ENCODE assay signal across 20 cellular contexts in the genomic region with DNA sequence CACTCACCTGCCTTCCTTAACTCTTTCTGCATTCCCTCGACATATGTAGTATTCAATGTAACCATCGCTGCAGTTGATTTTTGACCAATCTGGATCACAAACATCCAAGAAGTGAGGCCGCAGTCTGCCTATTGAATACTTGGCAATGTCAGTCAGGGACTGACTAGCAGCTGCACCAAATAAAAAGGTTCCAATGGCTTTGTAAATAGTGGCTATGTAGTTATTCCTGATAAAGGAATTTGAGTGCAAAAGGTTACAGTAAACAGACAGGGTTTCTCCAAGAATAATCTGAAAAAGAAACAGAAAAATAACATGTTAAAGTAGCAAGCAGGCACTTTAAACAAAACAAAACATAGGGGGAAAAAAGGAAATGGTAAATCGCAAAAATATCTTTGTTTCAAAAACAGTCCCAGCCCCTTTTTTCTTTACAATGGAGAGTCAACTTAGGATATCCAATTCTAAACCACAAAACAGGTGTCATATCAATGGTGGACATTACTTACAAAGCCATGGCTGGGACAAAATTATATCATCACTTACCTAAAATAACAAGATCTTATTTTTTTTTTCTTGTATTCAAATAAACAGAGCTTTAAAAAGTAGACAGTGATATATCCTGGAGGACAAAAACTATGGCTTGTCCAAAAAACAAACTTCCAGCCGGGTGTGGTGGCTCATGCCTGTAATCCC.
DNase-seq lines count a peak whose midpoint lies in the region; ATAC-seq, FAIRE-seq and TF ChIP-seq lines count a peak whose summit lies in the region.
"Had no signal": no experiment of that assay in that cellular context is flagged by ENCODE, and none has a peak within 500 bp of the region (broad histone marks: within the 10 kb centered on the region; RNA-seq: fewer than 3 reads in every experiment).

No MANE protein-coding gene starts in this region.

- H3K36me3 Mint-ChIP-seq in activated naive CD4-positive, alpha-beta T cell treated with anti-CD3 and anti-CD28 coated beads, Interleukin-2, amount 50 U/mL, for 24 hours, result peaks cover 23% of the 10 kb centered on the region
- H3K36me3 Mint-ChIP-seq in activated naive CD4-positive, alpha-beta T cell treated with anti-CD3 and anti-CD28 coated beads, Interleukin-2, amount 50 U/mL, for 72 hours, result no peaks in the 10 kb centered on the region

- no peaks in the 10 kb centered on the region for H3K9me3 Mint-ChIP-seq in activated naive CD4-positive, alpha-beta T cell treated with anti-CD3 and anti-CD28 coated beads, Interleukin-2, amount 50 U/mL, for 24 hours
- H3K9me3 Mint-ChIP-seq in activated naive CD4-positive, alpha-beta T cell treated with anti-CD3 and anti-CD28 coated beads, Interleukin-2, amount 50 U/mL, for 72 hours, result no peaks in the 10 kb centered on the region

- peak overlapping the region; percentile 32 for H3K27ac Mint-ChIP-seq in activated naive CD4-positive, alpha-beta T cell treated with anti-CD3 and anti-CD28 coated beads, Interleukin-2, amount 50 U/mL, for 24 hours
- no peak overlapping the region for H3K27ac Mint-ChIP-seq in activated naive CD4-positive, alpha-beta T cell treated with anti-CD3 and anti-CD28 coated beads, Interleukin-2, amount 50 U/mL, for 72 hours

- H3K4me3 ChIP-seq in bronchial epithelial cell (ENCODE audit: low read depth, low read length), result no peak overlapping the region
- H3K4me3 ChIP-seq in tibial artery, result no peak overlapping the region
- H3K4me3 ChIP-seq: BLaER1, GM12878, testis had no signal

- H3K27me3 ChIP-seq in bronchial epithelial cell (ENCODE audit: control insufficient read depth, insufficient read depth, low read length), result no peaks in the 10 kb centered on the region
- H3K27me3 ChIP-seq in tibial artery, result no peaks in the 10 kb centered on the region
- H3K27me3 ChIP-seq: BLaER1, testis had no signal

- H3K36me3 ChIP-seq in bronchial epithelial cell (ENCODE audit: control insufficient read depth, insufficient read depth, low read length) (no peaks in the 10 kb centered on the region), tibial artery (peaks cover 7 to 29% (median 10%) of the 10 kb centered on the region in 3 donors)
- H3K36me3 ChIP-seq: BLaER1 had no signal

- H3K4me1 ChIP-seq in tibial artery, result peaks cover 0 to 55% (median 6%) of the 10 kb centered on the region in 4 donors
- H3K4me1 ChIP-seq: BLaER1, testis had no signal

- H3K4me1 Mint-ChIP-seq in activated naive CD4-positive, alpha-beta T cell treated with anti-CD3 and anti-CD28 coated beads, Interleukin-2, amount 50 U/mL, for 24 hours, result peaks cover 14% of the 10 kb centered on the region

- H3K9me3 ChIP-seq in tibial artery, result no peaks in the 10 kb centered on the region
- H3K9me3 ChIP-seq: BLaER1, testis had no signal

- intact Hi-C loops in tibial artery (cut with DNase I; ENCODE audit: low total_unique reads), result no loop called here

- H3K4me3 Mint-ChIP-seq in activated naive CD4-positive, alpha-beta T cell treated with anti-CD3 and anti-CD28 coated beads, Interleukin-2, amount 50 U/mL, for 24 hours, result no peak overlapping the region

- peak overlapping the region; percentile 38 to 48 for H3K27ac ChIP-seq in tibial artery
- H3K27ac ChIP-seq: BLaER1, testis had no signal

- peak; percentile 84 for FAIRE-seq in bronchial epithelial cell (lab: Jason Lieb, UNC)
- FAIRE-seq: D721Med, GM12878 had no signal

- no peak for ATAC-seq in activated naive CD4-positive, alpha-beta T cell treated with anti-CD3 and anti-CD28 coated beads, Interleukin-2, amount 50 U/mL, for 72 hours
- no peak for ATAC-seq in GM21423 (IDR thresholded peaks at IDR 0.05; ENCODE audit: unreplicated experiment)
- ATAC-seq: GM12878 had no signal

- no peaks in the 10 kb centered on the region for H3K27me3 Mint-ChIP-seq in activated naive CD4-positive, alpha-beta T cell treated with anti-CD3 and anti-CD28 coated beads, Interleukin-2, amount 50 U/mL, for 24 hours

- no peak for TF ChIP-seq CTCF in bronchial epithelial cell (IDR thresholded peaks at IDR 0.05; ENCODE audit: insufficient read depth, low read length, severe bottlenecking)
- no peak for TF ChIP-seq CTCF in tibial artery (IDR thresholded peaks at IDR 0.05)

- DNase-seq in activated naive CD4-positive, alpha-beta T cell treated with anti-CD3 and anti-CD28 coated beads, Interleukin-2, amount 50 U/mL, for 72 hours (ENCODE audit: low spot score in 2 of 2), result no peak
- DNase-seq in bronchial epithelial cell (ENCODE audit: low read depth), result no peak
- DNase-seq in lung microvascular endothelial cell (ENCODE audit: low read depth in 2 of 2), result peak; percentile 4 to 18
- DNase-seq in tibial artery, result no peak
- no peak for DNase-seq in DMS 273 (lab: John Stamatoyannopoulos, UW; ENCODE audit: unreplicated experiment)
- no peak for DNase-seq in dedifferentiated amniotic fluid mesenchymal stem cell (ENCODE audit: extremely low spot score)
- DNase-seq: activated CD4-positive, alpha-beta T cell treated with anti-CD3 and anti-CD28 coated beads for 48 hours; activated effector memory CD4-positive, alpha-beta T cell treated with anti-CD3 and anti-CD28 coated beads, Interleukin-2, amount 50 U/mL, for 16 hours; amniotic stem cell; GF-D8; NCI-H1436 treated with DMSO at 0.1 percent for 48 hours; NCI-H2227 treated with DMSO at 0.1 percent for 48 hours; RPMI8226; stimulated activated CD4-positive, alpha-beta T cell treated with anti-CD3 and anti-CD28 coated beads, Interleukin-4, amount 100 ng/mL, for 4 hours; testis had no signal

Comparison
In these comparisons a context has a peak if more than half of its experiments do, and no peak if none do; other contexts are left out.
1. DNase-seq: peak in lung microvascular endothelial cell (2 of 2); none in activated naive CD4-positive, alpha-beta T cell treated with anti-CD3 and anti-CD28 coated beads, Interleukin-2, amount 50 U/mL, for 72 hours (0 of 2), bronchial epithelial cell (single experiment), tibial artery (0 of 2), DMS 273 (single experiment) and dedifferentiated amniotic fluid mesenchymal stem cell (single experiment).